9 cellular contexts compared by ENCODE assay signal in the genomic region with DNA sequence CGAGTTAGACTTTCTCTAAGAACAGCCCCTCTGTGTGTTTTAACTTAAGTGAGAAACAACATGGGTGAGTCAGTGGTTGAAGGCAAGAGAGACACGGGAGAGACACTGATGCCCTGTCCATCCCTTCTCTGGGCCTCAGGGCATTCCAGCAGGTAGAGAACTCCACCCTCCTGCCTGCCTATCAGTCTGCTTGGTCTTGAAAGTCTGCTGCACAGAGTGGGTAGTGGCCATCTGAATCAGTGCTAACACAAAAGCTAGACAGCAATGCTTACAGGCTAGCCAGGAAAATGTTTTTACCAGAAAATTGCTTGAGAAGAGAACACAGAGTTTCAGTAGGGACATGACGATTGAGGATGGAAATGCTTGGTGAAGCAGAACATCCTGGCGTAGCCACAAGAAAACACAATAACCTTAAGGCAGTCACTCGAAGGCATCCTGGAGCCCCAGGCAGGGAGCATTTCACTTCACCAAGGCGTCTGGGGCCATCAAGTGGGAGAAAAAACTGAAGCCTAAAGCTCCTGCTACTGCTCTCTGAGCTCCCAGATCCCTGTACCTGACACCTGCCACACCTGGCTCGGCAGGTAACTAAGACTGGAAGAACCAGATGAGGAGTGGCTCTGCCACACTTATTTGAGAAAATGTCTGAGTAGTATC. TPM values are rescaled to one million over a fixed set of nuclear protein-coding genes. Genes with fewer than 3 reads are reported as not detected.
DNase-seq lines count a peak whose midpoint lies in the region; ATAC-seq and TF ChIP-seq lines count a peak whose summit lies in the region.
"Had no signal": no experiment of that assay in that cellular context is flagged by ENCODE, and none has a peak within 500 bp of the region (broad histone marks: within the 10 kb centered on the region; RNA-seq: fewer than 3 reads in every experiment).

No MANE protein-coding gene starts in this region.

- TF ChIP-seq CTCF in MM.1S (IDR thresholded peaks at IDR 0.05; ENCODE audit: low read length) (no peak), choroid plexus epithelial cell (conservative IDR thresholded peaks at IDR 0.05; ENCODE audit: low read depth, low read length) (no peak)

- H3K79me2 ChIP-seq in MM.1S (ENCODE audit: low read length), result no peaks in the 10 kb centered on the region

- no peak for DNase-seq in MM.1S
- peak; percentile 39 for DNase-seq in choroid plexus epithelial cell (ENCODE audit: low read depth)
- peak in 3 of 10 donors; percentile 34 to 49 (median 40) for DNase-seq in naive thymus-derived CD8-positive, alpha-beta T cell
- no peak for DNase-seq in activated gamma-delta T cell treated with Interleukin-2 at 50 U/mL for 16 hours
- DNase-seq in NCI-H2227 (lab: John Stamatoyannopoulos, UW; ENCODE audit: unreplicated experiment), result no peak

- H3K9me3 ChIP-seq in BLaER1 (no peaks in the 10 kb centered on the region), MM.1S (replicated peaks; ENCODE audit: insufficient read depth, low read length) (no peaks in the 10 kb centered on the region)

- H4K20me1 ChIP-seq in BLaER1, result no peaks in the 10 kb centered on the region
- no peaks in the 10 kb centered on the region for H4K20me1 ChIP-seq in MM.1S (ENCODE audit: insufficient read depth, low read length)

- POLR2A ChIA-PET in naive thymus-derived CD8-positive, alpha-beta T cell (lab: Charles Lee), result interaction anchor here (0.9 to 12.4 kb wide), 15 partner anchors 11 to 616 kb away, joined by 3 to 230 read pairs (median 8); a partner anchor contains a TSS

- peaks cover 27 to 83% (median 79%) of the 10 kb centered on the region in 4 donors for H3K4me1 Mint-ChIP-seq in naive thymus-derived CD8-positive, alpha-beta T cell

- peak overlapping the region; percentile 72 to 88 (median 77) for H3K4me3 Mint-ChIP-seq in naive thymus-derived CD8-positive, alpha-beta T cell

- H3K4me1 ChIP-seq in BLaER1 (peaks cover 66% of the 10 kb centered on the region), MM.1S (ENCODE audit: low read length) (peaks cover 50% of the 10 kb centered on the region)

- no peaks in the 10 kb centered on the region for H3K36me3 Mint-ChIP-seq in naive thymus-derived CD8-positive, alpha-beta T cell

- peaks cover 47% of the 10 kb centered on the region for H3F3A ChIP-seq in MM.1S (ENCODE audit: insufficient read depth, low read length)

- H3K27ac ChIP-seq in BLaER1 (peak overlapping the region; percentile 94), MM.1S (ENCODE audit: low read length) (peak overlapping the region; percentile 82)
- H3K27ac ChIP-seq: cardiac muscle cell had no signal

- H3K9ac ChIP-seq in BLaER1, result peak overlapping the region; percentile 76
- peak overlapping the region; percentile 20; the same call in 1 of the 2 replicates for H3K9ac ChIP-seq in MM.1S (ENCODE audit: low read length)

- H3K4me3 ChIP-seq in BLaER1 (peak overlapping the region; percentile 11), MM.1S (ENCODE audit: low read length) (0 out of 2 replicates have a peak overlapping the region, but pooled peaks have one; percentile 54), choroid plexus epithelial cell (ENCODE audit: low read depth, low read length) (no peak overlapping the region)
- H3K4me3 ChIP-seq: cardiac muscle cell had no signal

- H3K36me3 ChIP-seq in BLaER1 (no peaks in the 10 kb centered on the region), MM.1S (replicated peaks; ENCODE audit: insufficient read depth, low read length) (no peaks in the 10 kb centered on the region)
- H3K36me3 ChIP-seq: cardiac muscle cell had no signal

- peak in 1 of 2 donors; percentile 26 for ATAC-seq in naive thymus-derived CD8-positive, alpha-beta T cell
- ATAC-seq in GM18907 (IDR thresholded peaks at IDR 0.05; ENCODE audit: unreplicated experiment) (no peak), GM19397 (IDR thresholded peaks at IDR 0.05; ENCODE audit: unreplicated experiment) (no peak)

- H3K4me2 ChIP-seq in BLaER1 (peak overlapping the region; percentile 81), MM.1S (ENCODE audit: low read depth, low read length) (peak overlapping the region; percentile 73; the same call in 1 of the 2 replicates)

- H3K9me3 Mint-ChIP-seq in naive thymus-derived CD8-positive, alpha-beta T cell, result no peaks in the 10 kb centered on the region

- no peaks in the 10 kb centered on the region for H3K27me3 Mint-ChIP-seq in naive thymus-derived CD8-positive, alpha-beta T cell

- peak overlapping the region; percentile 24 for H2AFZ ChIP-seq in MM.1S (ENCODE audit: low read length)

- H3K9me2 ChIP-seq in MM.1S (replicated peaks; ENCODE audit: insufficient read depth, low read length), result no peaks in the 10 kb centered on the region

- peak overlapping the region; percentile 88 to 99 (median 94) for H3K27ac Mint-ChIP-seq in naive thymus-derived CD8-positive, alpha-beta T cell

- no peaks in the 10 kb centered on the region for H3K27me3 ChIP-seq in BLaER1
- no peaks in the 10 kb centered on the region for H3K27me3 ChIP-seq in MM.1S (replicated peaks; ENCODE audit: insufficient read depth, low read length)
- H3K27me3 ChIP-seq: cardiac muscle cell had no signal

RNA-seq across cellular contexts. Expression of a gene that starts 17.9 kb away (rescaled TPM):
- 100 to 1,000 TPM; 151 to 167 TPM for total RNA-seq in naive thymus-derived CD8-positive, alpha-beta T cell
- polyA plus RNA-seq in naive thymus-derived CD8-positive, alpha-beta T cell, result 100 to 1,000 TPM in 2 of 3 donors, 10 to 100 TPM in 1; 95.8 to 123 (median 111) TPM
